Comparison of ENCODE assay signal across 8 cellular contexts in the genomic region with DNA sequence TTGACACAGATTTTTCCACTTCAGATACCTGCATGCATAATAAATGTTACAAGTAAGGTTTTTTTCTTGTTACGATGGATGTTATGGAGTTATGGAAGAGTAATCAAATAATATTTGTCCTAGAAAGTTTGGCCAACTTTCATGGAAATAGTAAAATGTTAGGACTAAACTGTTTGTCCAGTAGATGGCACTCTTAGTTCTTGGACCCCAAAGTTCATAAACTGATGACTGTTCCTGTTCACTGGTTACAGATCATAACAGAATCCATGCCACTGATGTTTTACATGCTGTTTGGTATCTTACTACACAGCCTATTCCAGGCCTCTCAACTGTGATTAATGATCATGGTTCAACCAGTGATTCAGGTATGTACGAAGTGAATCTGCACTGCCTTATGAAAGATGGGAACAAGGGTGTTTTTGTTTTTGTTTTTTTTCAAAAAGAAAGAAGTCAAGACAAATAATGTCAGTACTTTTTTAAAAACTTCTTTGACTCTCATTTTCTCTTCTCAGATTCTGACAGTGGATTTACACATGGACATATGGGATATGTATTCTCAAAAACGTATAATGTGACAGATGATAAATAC. TPM values are rescaled to one million over a fixed set of nuclear protein-coding genes. Genes with fewer than 3 reads are reported as not detected.
DNase-seq lines count a peak whose midpoint lies in the region; ATAC-seq and TF ChIP-seq lines count a peak whose summit lies in the region.

No MANE protein-coding gene starts in this region.

- TF ChIP-seq CTCF in AG09309 (IDR thresholded peaks at IDR 0.05; ENCODE audit: control insufficient read depth, insufficient read depth, low read depth, low read length, missing control alignments), result peak; percentile 59
- TF ChIP-seq CTCF in choroid plexus epithelial cell (conservative IDR thresholded peaks at IDR 0.05; ENCODE audit: low read depth, low read length), result peak; percentile 69

- H3K4me3 ChIP-seq in AG09309 (ENCODE audit: control insufficient read depth, low read depth, low read length), result no peak overlapping the region
- H3K4me3 ChIP-seq in choroid plexus epithelial cell (ENCODE audit: low read depth, low read length), result no peak overlapping the region

- DNase-seq in AG09309 (ENCODE audit: low read depth) (peak; percentile 37), NCI-H446 (lab: John Stamatoyannopoulos, UW) (peak; percentile 17 to 49), choroid plexus epithelial cell (ENCODE audit: low read depth) (peak; percentile 80), lung microvascular endothelial cell (ENCODE audit: low read depth in 2 of 2) (peak; percentile 52 to 55)
- DNase-seq in activated CD8-positive, alpha-beta memory T cell treated with anti-CD3 and anti-CD28 coated beads, Interleukin-2, amount 50 U/mL, for 4 hours, result no peak

- ATAC-seq in GM21526 (IDR thresholded peaks at IDR 0.05; ENCODE audit: low FRiP score, unreplicated experiment), result peak; percentile 49
- no peak for ATAC-seq in HG03469 (IDR thresholded peaks at IDR 0.05; ENCODE audit: unreplicated experiment)
- ATAC-seq in HG03565 (IDR thresholded peaks at IDR 0.05; ENCODE audit: unreplicated experiment), result no peak

RNA-seq across cellular contexts. Expression of a gene that starts 48.8 kb away (rescaled TPM):
- not detected in 2 replicates for total RNA-seq in lung microvascular endothelial cell
